ENCODE assay signal across 10 cellular contexts in the genomic region with DNA sequence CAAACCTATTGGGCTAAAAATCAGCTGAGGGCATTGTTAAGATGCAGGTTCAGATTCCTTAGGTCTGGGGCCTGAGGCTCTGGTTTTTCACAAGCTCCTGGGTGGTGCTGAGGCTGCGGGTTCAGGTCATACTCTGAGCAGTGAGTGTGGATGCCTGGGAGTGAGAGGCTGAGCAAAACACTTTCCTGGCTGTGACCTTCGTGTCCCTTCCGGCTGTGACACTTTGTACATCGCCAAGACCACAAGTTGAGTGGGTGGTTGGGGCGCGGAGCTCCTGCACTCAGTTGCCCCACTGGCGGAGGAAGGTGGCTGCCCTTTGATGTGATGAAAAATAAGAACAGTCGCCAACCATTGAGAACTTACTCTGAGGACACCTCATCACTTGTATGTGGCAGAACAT. TPM values are rescaled to one million over a fixed set of nuclear protein-coding genes. Genes with fewer than 3 reads are reported as not detected.
DNase-seq lines count a peak whose midpoint lies in the region; ATAC-seq, FAIRE-seq and TF ChIP-seq lines count a peak whose summit lies in the region.
"Had no signal": no experiment of that assay in that cellular context is flagged by ENCODE, and none has a peak within 500 bp of the region (broad histone marks: within the 10 kb centered on the region; RNA-seq: fewer than 3 reads in every experiment).

No MANE protein-coding gene starts in this region.

- intact Hi-C loops in IMR-90 (cut with micrococcal nuclease): no loop called here

- no peak for FAIRE-seq in small intestine (lab: Jason Lieb, UNC)

- POLR2A ChIA-PET in IMR-90 (lab: Charles Lee; ENCODE audit: unreplicated experiment): interaction anchor here (0.6 to 1.0 kb wide), 2 partner anchors 14 to 251 kb away, joined by 3 to 5 read pairs; no protein-coding TSS in a partner anchor

- TF ChIP-seq CTCF in IMR-90 (conservative IDR thresholded peaks at IDR 0.05; ENCODE audit: low read depth, low read length) (no peak), gastroesophageal sphincter (IDR thresholded peaks at IDR 0.05) (no peak)

- H2BK20ac ChIP-seq in IMR-90 (ENCODE audit: low read depth, low read length): peak overlapping the region; percentile 100

- ATAC-seq in IMR-90 (ENCODE audit: low read depth) (no peak), gastroesophageal sphincter (no peak), left lobe of liver (no peak)
- peak; percentile 32 for ATAC-seq in activated CD8-positive, alpha-beta memory T cell treated with anti-CD3 and anti-CD28 coated beads, Interleukin-2, amount 10 ng/mL, durations not matched to agents 7 days and 5 days
- ATAC-seq: SK-N-SH treated with all-trans-retinoic acid at 6 μM for 48 hours had no signal

- peak overlapping the region; percentile 41 to 97; a peak in 2 of 4 replicates for H4K8ac ChIP-seq in IMR-90 (ENCODE audit: low read depth in 2 of 2, low read length in 2 of 2)

- H4K5ac ChIP-seq in IMR-90 (ENCODE audit: low read depth, low read length): peak overlapping the region; percentile 46

- peak overlapping the region; percentile 83 for H2BK5ac ChIP-seq in IMR-90 (ENCODE audit: low read depth, low read length, poor library complexity, severe bottlenecking)

- H4K20me1 ChIP-seq in IMR-90 (ENCODE audit: insufficient read depth, low read length): no peaks in the 10 kb centered on the region

- H3K23ac ChIP-seq in IMR-90 (ENCODE audit: low read depth, low read length): no peak overlapping the region

- H3K36me3 ChIP-seq in IMR-90 (ENCODE audit: control insufficient read depth, insufficient read depth, low read length) (no peaks in the 10 kb centered on the region), gastroesophageal sphincter (no peaks in the 10 kb centered on the region), small intestine (ENCODE audit: control insufficient read depth in 2 of 2, insufficient read depth in 2 of 2, low read length in 2 of 2) (no peaks in the 10 kb centered on the region)

- no CpG with 5 or more reads among the region's 8 CpGs for WGBS in IMR-90 (ENCODE audit: extremely low coverage in 2 of 2, insufficient read length in 1 of 2), 2 experiments
- no CpG with 5 or more reads among the region's 8 CpGs for WGBS in gastroesophageal sphincter (ENCODE audit: low coverage in 1 of 2), 2 donors
- 78 to 82% (median 81%) methylated on average over 8 of the region's 8 CpGs for WGBS in small intestine, 3 donors

- H3K18ac ChIP-seq in IMR-90 (ENCODE audit: low read depth, low read length): peak overlapping the region; percentile 72

- DNase-seq in IMR-90: no peak
- peak; percentile 73 for DNase-seq in activated CD8-positive, alpha-beta memory T cell treated with anti-CD3 and anti-CD28 coated beads, Interleukin-2, amount 10 ng/mL, durations not matched to agents 7 days and 5 days
- DNase-seq in stimulated activated CD4-positive, alpha-beta T cell treated with anti-CD3 and anti-CD28 coated beads, Interleukin-1b, Interleukin-23, amount 100 ng/mL, for 48 hours: peak; percentile 85
- DNase-seq in NAMALWA (ENCODE audit: low spot score): no peak
- DNase-seq in left lobe of liver (ENCODE audit: low spot score): no peak
- no peak for DNase-seq in small intestine
- DNase-seq in AG20443 (ENCODE audit: low spot score): no peak

- H3K27me3 Mint-ChIP-seq in activated CD8-positive, alpha-beta memory T cell treated with anti-CD3 and anti-CD28 coated beads, Interleukin-2, amount 10 ng/mL, durations not matched to agents 7 days and 5 days: peaks cover 9% of the 10 kb centered on the region

- peak overlapping the region; percentile 13 for H3K4me3 Mint-ChIP-seq in activated CD8-positive, alpha-beta memory T cell treated with anti-CD3 and anti-CD28 coated beads, Interleukin-2, amount 10 ng/mL, durations not matched to agents 7 days and 5 days

- peak overlapping the region; percentile 52 for H3K27ac Mint-ChIP-seq in activated CD8-positive, alpha-beta memory T cell treated with anti-CD3 and anti-CD28 coated beads, Interleukin-2, amount 10 ng/mL, durations not matched to agents 7 days and 5 days

- H3K36me3 Mint-ChIP-seq in activated CD8-positive, alpha-beta memory T cell treated with anti-CD3 and anti-CD28 coated beads, Interleukin-2, amount 10 ng/mL, durations not matched to agents 7 days and 5 days: no peaks in the 10 kb centered on the region

- in situ Hi-C loops in IMR-90 (cut with MboI; ENCODE audit: low sequenced_read_pairs): no loop called here

- peak overlapping the region; percentile 100 for H2BK120ac ChIP-seq in IMR-90 (ENCODE audit: low read depth, low read length)

- no peaks in the 10 kb centered on the region for H3K9me3 ChIP-seq in IMR-90 (ENCODE audit: control insufficient read depth, insufficient read depth, low read length)
- no peaks in the 10 kb centered on the region for H3K9me3 ChIP-seq in gastroesophageal sphincter
- no peaks in the 10 kb centered on the region for H3K9me3 ChIP-seq in small intestine (ENCODE audit: control insufficient read depth, low read depth)

- peak overlapping the region; percentile 100 for H3K14ac ChIP-seq in IMR-90 (replicated peaks; ENCODE audit: low read depth, low read length)

- peaks cover 70% of the 10 kb centered on the region for H3K4me1 Mint-ChIP-seq in activated CD8-positive, alpha-beta memory T cell treated with anti-CD3 and anti-CD28 coated beads, Interleukin-2, amount 10 ng/mL, durations not matched to agents 7 days and 5 days

- H3K4me1 ChIP-seq in IMR-90 (ENCODE audit: control insufficient read depth, insufficient read depth, low read length): peaks cover 44% of the 10 kb centered on the region
- H3K4me1 ChIP-seq in gastroesophageal sphincter: peaks cover 0 to 84% (median 57%) of the 10 kb centered on the region in 3 donors
- peaks cover 0 to 14% of the 10 kb centered on the region in 2 donors for H3K4me1 ChIP-seq in small intestine (ENCODE audit: control insufficient read depth in 2 of 2, insufficient read depth in 1 of 2, low read depth in 1 of 2, low read length in 1 of 2)

- peak overlapping the region; percentile 100 for H3K4ac ChIP-seq in IMR-90 (ENCODE audit: low read depth, low read length)

- H4K91ac ChIP-seq in IMR-90 (ENCODE audit: insufficient read depth, low read depth, low read length): peak overlapping the region; percentile 100

- CTCF ChIA-PET in IMR-90 (lab: Yijun Ruan, JAX): interaction anchor here (2.5 kb wide), 1 partner anchor 20 kb away, joined by 10 read pairs; no protein-coding TSS in a partner anchor
- CTCF ChIA-PET in activated CD8-positive, alpha-beta memory T cell treated with anti-CD3 and anti-CD28 coated beads, Interleukin-2, amount 10 ng/mL, durations not matched to agents 7 days and 5 days (lab: Charles Lee): interaction anchor here (0.8 to 27.4 kb wide), 12 partner anchors 8 to 180 kb away, joined by 3 to 447 read pairs (median 4); a partner anchor contains a TSS

- H2AK5ac ChIP-seq in IMR-90 (ENCODE audit: low read depth, low read length): peak overlapping the region; percentile 99

- no peak overlapping the region for H3K56ac ChIP-seq in IMR-90 (ENCODE audit: extremely low read depth, insufficient read depth, low read length)

- peak overlapping the region; percentile 75 for H2AK9ac ChIP-seq in IMR-90 (replicated peaks; ENCODE audit: low read depth, low read length, poor library complexity)

- no peaks in the 10 kb centered on the region for H3K27me3 ChIP-seq in IMR-90 (ENCODE audit: control insufficient read depth, insufficient read depth, low read length)
- H3K27me3 ChIP-seq in gastroesophageal sphincter: no peaks in the 10 kb centered on the region
- no peaks in the 10 kb centered on the region for H3K27me3 ChIP-seq in small intestine (ENCODE audit: control insufficient read depth in 2 of 2, insufficient read depth in 2 of 2, low read length in 2 of 2)

- no peak overlapping the region for H2AFZ ChIP-seq in IMR-90 (replicated peaks; ENCODE audit: low read length, poor library complexity)

- no peak overlapping the region for H3K4me2 ChIP-seq in IMR-90 (ENCODE audit: low read depth, low read length)

- H3K9me1 ChIP-seq in IMR-90 (ENCODE audit: insufficient read depth, low read length): peaks cover 66% of the 10 kb centered on the region

- no peak for TF ChIP-seq RAD21 in IMR-90 (IDR thresholded peaks at IDR 0.05; ENCODE audit: low read length)

- peaks cover 0 to 23% of the 10 kb centered on the region in 2 experiments; a peak in 3 of 4 replicates for H3K79me1 ChIP-seq in IMR-90 (ENCODE audit: low read depth in 1 of 2, low read length in 2 of 2)

- H3K27ac ChIP-seq in IMR-90 (ENCODE audit: insufficient read depth, low read length): peak overlapping the region; percentile 95; the same call in 1 of the 2 replicates
- H3K27ac ChIP-seq in gastroesophageal sphincter: peak overlapping the region in 3 of 4 donors; percentile 87 to 92 (median 88)
- H3K27ac ChIP-seq in small intestine (ENCODE audit: low read depth in 1 of 2, low read length in 1 of 2): peak overlapping the region in 1 of 2 donors; percentile 96

- H3K9ac ChIP-seq in IMR-90 (ENCODE audit: low read depth, low read length): no peak overlapping the region

- no peak overlapping the region for H3K4me3 ChIP-seq in IMR-90 (ENCODE audit: insufficient read depth, low read depth, low read length)
- no peak overlapping the region for H3K4me3 ChIP-seq in gastroesophageal sphincter
- H3K4me3 ChIP-seq in small intestine (ENCODE audit: low read depth in 1 of 2, low read length in 2 of 2): no peak overlapping the region

- no TSS peak for BruUV-seq in IMR-90 (replicated peaks; lab: Mats Ljungman, UMichigan)

- peak overlapping the region; percentile 98 for H2BK15ac ChIP-seq in IMR-90 (ENCODE audit: low read depth, low read length)

- dilution Hi-C loops in IMR-90 (cut with HindIII; ENCODE audit: low sequenced_read_pairs, unreplicated experiment): no loop called here

- no peaks in the 10 kb centered on the region for H3K9me3 Mint-ChIP-seq in activated CD8-positive, alpha-beta memory T cell treated with anti-CD3 and anti-CD28 coated beads, Interleukin-2, amount 10 ng/mL, durations not matched to agents 7 days and 5 days (ENCODE audit: low read depth)

- no peak for TF ChIP-seq EP300 in gastroesophageal sphincter (IDR thresholded peaks at IDR 0.05)

- TF ChIP-seq POLR2A in IMR-90 (IDR thresholded peaks at IDR 0.05; ENCODE audit: low read depth, low read length): no peak
- no peak for TF ChIP-seq POLR2A in gastroesophageal sphincter (IDR thresholded peaks at IDR 0.05)

RNA-seq across cellular contexts. Expression of a gene that starts 24.8 kb away (rescaled TPM):
- 0.28 and 0.36 TPM in 2 replicates for total RNA-seq in IMR-90 (2012; rRNA removed)
- 0.14 and 0.22 TPM in 2 replicates for polyA plus RNA-seq in IMR-90 (2012; rRNA removed)
- polyA plus RNA-seq in IMR-90 (2012; cell fraction: cytosol; rRNA removed): 0.16 TPM in 1 of 2 replicates, not detected in the other
- 0.23 and 0.39 TPM in 2 replicates for polyA plus RNA-seq in IMR-90 (2012; cell fraction: nucleus; rRNA removed; ENCODE audit: low replicate concordance)
- total RNA-seq in activated CD8-positive, alpha-beta memory T cell treated with anti-CD3 and anti-CD28 coated beads, Interleukin-2, amount 10 ng/mL, durations not matched to agents 7 days and 5 days: 10 to 100 TPM; 43.5 to 83.9 TPM
- total RNA-seq in gastroesophageal sphincter: 1 to 10 TPM in 1 of 4 donors, under 1 TPM in 2, not detected in 1; 0.15 to 2.2 (median 0.35) TPM
- total RNA-seq in left lobe of liver: 0.75 TPM
- 1 to 10 TPM in 1 of 3 donors, not detected in 2; 1.7 TPM for polyA plus RNA-seq in small intestine
- total RNA-seq: bronchial epithelial cell had no signal

RNA-seq across cellular contexts. Expression of a gene that starts 39.0 kb away (rescaled TPM):
- 0.28 TPM in 1 of 2 replicates, not detected in the other for total RNA-seq in IMR-90 (2012; rRNA removed)
- 0.07 TPM in 1 of 2 replicates, not detected in the other for polyA plus RNA-seq in IMR-90 (2012; rRNA removed)
- 0.07 and 0.08 TPM in 2 replicates for polyA plus RNA-seq in IMR-90 (2012; cell fraction: cytosol; rRNA removed)
- 0.33 and 0.57 TPM in 2 replicates for polyA plus RNA-seq in IMR-90 (2012; cell fraction: nucleus; rRNA removed; ENCODE audit: low replicate concordance)
- total RNA-seq in activated CD8-positive, alpha-beta memory T cell treated with anti-CD3 and anti-CD28 coated beads, Interleukin-2, amount 10 ng/mL, durations not matched to agents 7 days and 5 days: 1 to 10 TPM; 4.2 to 5.8 TPM
- 1 to 10 TPM in 1 of 4 donors, not detected in 3; 2.2 TPM for total RNA-seq in gastroesophageal sphincter
- total RNA-seq in left lobe of liver: 0.13 TPM
- polyA plus RNA-seq in small intestine: 1 to 10 TPM in 1 of 3 donors, not detected in 2; 3.0 TPM

Comparison
In these comparisons a context has a peak if more than half of its experiments do, and no peak if none do; other contexts are left out.
1. DNase-seq: peak in activated CD8-positive, alpha-beta memory T cell treated with anti-CD3 and anti-CD28 coated beads, Interleukin-2, amount 10 ng/mL, durations not matched to agents 7 days and 5 days (single experiment) and stimulated activated CD4-positive, alpha-beta T cell treated with anti-CD3 and anti-CD28 coated beads, Interleukin-1b, Interleukin-23, amount 100 ng/mL, for 48 hours (single experiment); none in IMR-90 (single experiment), NAMALWA (single experiment), left lobe of liver (single experiment), small intestine (single experiment) and AG20443 (single experiment).
2. RNA of a gene that starts 24.8 kb away (total RNA-seq): 43.5 to 83.9 TPM in activated CD8-positive, alpha-beta memory T cell treated with anti-CD3 and anti-CD28 coated beads, Interleukin-2, amount 10 ng/mL, durations not matched to agents 7 days and 5 days; 0.75 TPM in left lobe of liver (single experiment), 0.28 to 0.36 TPM in IMR-90 and 0.15 to 2.2 TPM in gastroesophageal sphincter; every median in the first group is over 10 times any median in the second.